ENCODE assay signal across 10 cellular contexts in genomic region chr6:138795809-138796469, GRCh38. TPM values are rescaled to one million over a fixed set of nuclear protein-coding genes. Genes with fewer than 3 reads are reported as not detected.
A peak's percentile ranks its signal among the peaks of the same experiment; 100 is the strongest.
DNase-seq lines count a peak whose midpoint lies in the region; ATAC-seq and TF ChIP-seq lines count a peak whose summit lies in the region.
"Had no signal": no experiment of that assay in that cellular context is flagged by ENCODE, and none has a peak within 500 bp of the region (broad histone marks: within the 10 kb centered on the region; RNA-seq: fewer than 3 reads in every experiment).

A gene with protein sequence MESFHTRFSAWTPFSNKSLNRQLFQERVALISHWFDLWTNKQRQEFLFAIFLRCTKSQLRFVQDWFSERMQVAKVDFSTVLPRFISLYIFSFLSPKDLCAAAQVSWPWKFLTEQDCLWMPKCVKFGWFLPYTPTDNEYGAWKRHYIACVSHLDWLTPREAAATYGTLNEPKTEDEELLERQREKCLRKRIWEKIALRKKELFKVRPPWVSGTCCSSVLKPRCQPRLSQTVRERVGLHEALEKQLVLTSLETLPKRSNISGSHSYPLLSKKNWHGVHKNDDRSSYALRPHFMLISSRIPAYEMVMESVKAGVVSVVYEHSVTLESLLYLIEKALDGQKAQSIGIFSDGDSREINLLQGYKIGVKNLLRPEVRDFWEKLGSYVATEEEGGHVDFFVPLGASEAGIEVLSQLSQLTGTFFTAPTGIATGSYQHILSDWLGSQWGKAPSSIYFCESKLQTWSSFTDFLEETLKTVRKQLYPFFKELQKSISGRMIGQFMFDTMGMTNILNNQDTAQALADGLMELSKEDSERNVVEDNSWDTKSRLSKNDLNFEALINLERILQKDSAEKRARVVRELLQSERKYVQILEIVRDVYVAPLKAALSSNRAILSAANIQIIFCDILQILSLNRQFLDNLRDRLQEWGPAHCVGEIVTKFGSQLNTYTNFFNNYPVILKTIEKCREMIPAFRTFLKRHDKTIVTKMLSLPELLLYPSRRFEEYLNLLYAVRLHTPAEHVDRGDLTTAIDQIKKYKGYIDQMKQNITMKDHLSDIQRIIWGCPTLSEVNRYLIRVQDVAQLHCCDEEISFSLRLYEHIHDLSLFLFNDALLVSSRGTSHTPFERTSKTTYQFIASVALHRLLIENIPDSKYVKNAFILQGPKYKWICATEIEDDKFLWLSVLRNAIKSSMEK (plus strand): TSS chr6:138796087. CDS start chr6:138813275, 17,188 bp downstream.

- DNase-seq in colonic mucosa: peak; percentile 89
- DNase-seq in kidney epithelial cell (ENCODE audit: low read depth): no peak

- H3K9ac ChIP-seq in HUES6 (ENCODE audit: low read length) (peak within 1 kb of the TSS; percentile 65), colonic mucosa (ENCODE audit: low read depth in 2 of 2, low read length in 2 of 2) (peak within 1 kb of the TSS; percentile 52 to 66)

- no peaks in the 10 kb centered on the region for H3K4me1 Mint-ChIP-seq in stimulated activated memory B cell treated with anti-CD40 and anti-IgM and Interleukin-4, amounts not matched to agents 10 μg/mL and 1 μg/mL and 100 μg/mL, for 72 hours

- H3K36me3 Mint-ChIP-seq in stimulated activated memory B cell treated with anti-CD40 and anti-IgM and Interleukin-4, amounts not matched to agents 10 μg/mL and 1 μg/mL and 100 μg/mL, for 72 hours: peaks cover 30% of the 10 kb centered on the region

- no peak within 1 kb of the TSS for H3K27ac Mint-ChIP-seq in stimulated activated memory B cell treated with anti-CD40 and anti-IgM and Interleukin-4, amounts not matched to agents 10 μg/mL and 1 μg/mL and 100 μg/mL, for 72 hours
- H3K27ac Mint-ChIP-seq: dendritic cell treated with granulocyte-macrophage colony-stimulating factor and Interleukin-4, amounts not matched to agents 40 ng/mL and 50 ng/mL, for 4 days had no signal

- peak; percentile 31 for ATAC-seq in stimulated activated memory B cell treated with anti-CD40 and anti-IgM and Interleukin-4, amounts not matched to agents 10 μg/mL and 1 μg/mL and 100 μg/mL, for 72 hours
- ATAC-seq in GM21529 (IDR thresholded peaks at IDR 0.05; ENCODE audit: unreplicated experiment) (no peak), GM19463 (IDR thresholded peaks at IDR 0.05; ENCODE audit: unreplicated experiment) (no peak), GM19452 (IDR thresholded peaks at IDR 0.05; ENCODE audit: unreplicated experiment) (no peak), GM21723 (IDR thresholded peaks at IDR 0.05; ENCODE audit: unreplicated experiment) (no peak)

- H3K4me1 ChIP-seq in HUES6 (ENCODE audit: control insufficient read depth, insufficient read depth, low read length) (peaks cover 5% of the 10 kb centered on the region; the same call in 1 of the 2 replicates), colonic mucosa (no peaks in the 10 kb centered on the region)
- H3K4me1 ChIP-seq: SJSA1 had no signal

- intact Hi-C loops in colonic mucosa (cut with DNase I): no loop called here

- no peaks in the 10 kb centered on the region for H3K27me3 Mint-ChIP-seq in stimulated activated memory B cell treated with anti-CD40 and anti-IgM and Interleukin-4, amounts not matched to agents 10 μg/mL and 1 μg/mL and 100 μg/mL, for 72 hours

- no peaks in the 10 kb centered on the region for H3K9me3 Mint-ChIP-seq in stimulated activated memory B cell treated with anti-CD40 and anti-IgM and Interleukin-4, amounts not matched to agents 10 μg/mL and 1 μg/mL and 100 μg/mL, for 72 hours
- H3K9me3 Mint-ChIP-seq: dendritic cell treated with granulocyte-macrophage colony-stimulating factor and Interleukin-4, amounts not matched to agents 40 ng/mL and 50 ng/mL, for 4 days had no signal

- H3K36me3 ChIP-seq in HUES6 (ENCODE audit: control insufficient read depth, insufficient read depth, low read length) (no peaks in the 10 kb centered on the region), colonic mucosa (no peaks in the 10 kb centered on the region), kidney epithelial cell (ENCODE audit: control insufficient read depth, insufficient read depth, low read length) (no peaks in the 10 kb centered on the region)
- H3K36me3 ChIP-seq: SJSA1 had no signal

- H3K9me3 ChIP-seq in HUES6 (ENCODE audit: control insufficient read depth, insufficient read depth, low read depth, low read length) (0 out of 2 replicates have a peak, but pooled peaks cover 3% of the 10 kb centered on the region), colonic mucosa (no peaks in the 10 kb centered on the region)
- H3K9me3 ChIP-seq: SJSA1 had no signal

- H3K27me3 ChIP-seq in HUES6 (ENCODE audit: control insufficient read depth, insufficient read depth, low read length) (peaks cover 14% of the 10 kb centered on the region; the same call in 1 of the 2 replicates), colonic mucosa (no peaks in the 10 kb centered on the region), kidney epithelial cell (ENCODE audit: control insufficient read depth, insufficient read depth, low read length) (no peaks in the 10 kb centered on the region)
- H3K27me3 ChIP-seq: SJSA1 had no signal

- H3K27ac ChIP-seq in HUES6 (ENCODE audit: low read depth, low read length): no peak within 1 kb of the TSS
- H3K27ac ChIP-seq in colonic mucosa: no peak within 1 kb of the TSS
- H3K27ac ChIP-seq: SJSA1 had no signal

- H3K4me3 ChIP-seq in HUES6 (ENCODE audit: low read depth, low read length) (peak within 1 kb of the TSS; percentile 66), colonic mucosa (peak within 1 kb of the TSS; percentile 31), kidney epithelial cell (ENCODE audit: low read depth, low read length) (peak within 1 kb of the TSS; percentile 34)
- H3K4me3 ChIP-seq: SJSA1 had no signal

- H3K4me3 Mint-ChIP-seq in stimulated activated memory B cell treated with anti-CD40 and anti-IgM and Interleukin-4, amounts not matched to agents 10 μg/mL and 1 μg/mL and 100 μg/mL, for 72 hours: no peak within 1 kb of the TSS
- H3K4me3 Mint-ChIP-seq: dendritic cell treated with granulocyte-macrophage colony-stimulating factor and Interleukin-4, amounts not matched to agents 40 ng/mL and 50 ng/mL, for 4 days had no signal

- TF ChIP-seq CTCF in colonic mucosa (IDR thresholded peaks at IDR 0.05): no peak
- TF ChIP-seq CTCF in kidney epithelial cell (IDR thresholded peaks at IDR 0.05; ENCODE audit: insufficient read depth, low read length, poor library complexity, severe bottlenecking): no peak

RNA-seq across cellular contexts. Expression of the gene that starts here (rescaled TPM):
- total RNA-seq in colonic mucosa: not detected
- total RNA-seq in kidney epithelial cell: not detected in 2 replicates
- total RNA-seq: SJSA1 had no signal

Comparison
In these comparisons a context has a peak if more than half of its experiments do, and no peak if none do; other contexts are left out.
1. Peak in DNase-seq, H3K4me3 ChIP-seq and H3K9ac ChIP-seq in colonic mucosa; RNA of the gene not detected or under 1 TPM.